ENCODE assay signal across 8 cellular contexts in the genomic region with DNA sequence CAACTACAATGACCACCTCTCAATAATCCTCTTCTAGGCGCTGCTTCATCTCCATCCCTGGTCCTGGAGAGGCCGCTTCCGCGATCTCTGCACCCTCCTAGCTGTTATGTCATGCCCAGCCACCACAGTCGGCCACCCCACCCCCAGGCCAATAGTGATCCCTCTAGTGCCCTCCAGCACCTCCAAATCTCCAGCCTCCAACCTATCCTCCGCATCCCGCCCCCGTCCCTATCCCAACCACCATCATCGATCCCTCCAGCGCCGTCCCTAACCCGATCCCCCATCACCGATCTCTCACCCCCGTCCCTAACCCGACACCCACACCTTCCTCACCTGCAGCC. TPM values are rescaled to one million over a fixed set of nuclear protein-coding genes. Genes with fewer than 3 reads are reported as not detected.
DNase-seq lines count a peak whose midpoint lies in the region; ATAC-seq and TF ChIP-seq lines count a peak whose summit lies in the region.

No MANE protein-coding gene starts in this region.

- H3K36me3 ChIP-seq in body of pancreas (replicated peaks in 1 of 2; ENCODE audit: insufficient read depth in 1 of 2, low read depth in 2 of 2): no peaks in the 10 kb centered on the region

- H3K9me3 Mint-ChIP-seq in activated CD4-positive, alpha-beta T cell treated with anti-CD3 and anti-CD28 coated beads, Interleukin-2, amount 10 ng/mL, durations not matched to agents 24 days and 14 days: no peaks in the 10 kb centered on the region
- H3K9me3 Mint-ChIP-seq in stimulated activated memory B cell treated with anti-CD40 and anti-IgM and Interleukin-4, amounts not matched to agents 10 μg/mL and 1 μg/mL and 100 μg/mL, for 72 hours: no peaks in the 10 kb centered on the region

- TF ChIP-seq CTCF in body of pancreas (IDR thresholded peaks at IDR 0.05): no peak

- H3K4me1 ChIP-seq in body of pancreas: no peaks in the 10 kb centered on the region

- no peaks in the 10 kb centered on the region for H3K9me3 ChIP-seq in body of pancreas

- WGBS in body of pancreas, 2 donors: 1% methylated on average over 10 to 15 of the region's 15 CpGs

- H3K27me3 Mint-ChIP-seq in activated CD4-positive, alpha-beta T cell treated with anti-CD3 and anti-CD28 coated beads, Interleukin-2, amount 10 ng/mL, durations not matched to agents 24 days and 14 days: no peaks in the 10 kb centered on the region
- H3K27me3 Mint-ChIP-seq in stimulated activated memory B cell treated with anti-CD40 and anti-IgM and Interleukin-4, amounts not matched to agents 10 μg/mL and 1 μg/mL and 100 μg/mL, for 72 hours: no peaks in the 10 kb centered on the region

- peak overlapping the region; percentile 41 to 51 for H3K4me3 ChIP-seq in body of pancreas

- peak overlapping the region; percentile 99 for H3K4me3 Mint-ChIP-seq in activated CD4-positive, alpha-beta T cell treated with anti-CD3 and anti-CD28 coated beads, Interleukin-2, amount 10 ng/mL, durations not matched to agents 24 days and 14 days
- H3K4me3 Mint-ChIP-seq in stimulated activated memory B cell treated with anti-CD40 and anti-IgM and Interleukin-4, amounts not matched to agents 10 μg/mL and 1 μg/mL and 100 μg/mL, for 72 hours: peak overlapping the region; percentile 83

- H3K27ac Mint-ChIP-seq in activated CD4-positive, alpha-beta T cell treated with anti-CD3 and anti-CD28 coated beads, Interleukin-2, amount 10 ng/mL, durations not matched to agents 24 days and 14 days: peak overlapping the region; percentile 93
- peak overlapping the region; percentile 98 for H3K27ac Mint-ChIP-seq in stimulated activated memory B cell treated with anti-CD40 and anti-IgM and Interleukin-4, amounts not matched to agents 10 μg/mL and 1 μg/mL and 100 μg/mL, for 72 hours

- intact Hi-C loops in activated CD4-positive, alpha-beta T cell treated with anti-CD3 and anti-CD28 coated beads, Interleukin-2, amount 10 ng/mL, durations not matched to agents 24 days and 14 days (cut with micrococcal nuclease): loop anchor here (5.0 to 10.0 kb wide), 2 partner anchors 121 to 127 kb away; no protein-coding TSS in a partner anchor
- intact Hi-C loops in body of pancreas (cut with DNase I): no loop called here

- no peak for TF ChIP-seq POLR2A in body of pancreas (IDR thresholded peaks at IDR 0.05)

- no peak for ATAC-seq in body of pancreas
- peak; percentile 51 for ATAC-seq in stimulated activated memory B cell treated with anti-CD40 and anti-IgM and Interleukin-4, amounts not matched to agents 10 μg/mL and 1 μg/mL and 100 μg/mL, for 72 hours
- no peak for ATAC-seq in HG03108 (IDR thresholded peaks at IDR 0.05; ENCODE audit: unreplicated experiment)

- peak; percentile 70 for DNase-seq in activated CD4-positive, alpha-beta T cell treated with anti-CD3 and anti-CD28 coated beads, Interleukin-2, amount 10 ng/mL, durations not matched to agents 24 days and 14 days
- DNase-seq in activated CD4-positive, alpha-beta T cell treated with anti-CD3 and anti-CD28 coated beads for 1 hour: no peak
- peak; percentile 29 for DNase-seq in M059J (ENCODE audit: low read depth)
- peak in 2 of 4 donors; percentile 15 to 19 for DNase-seq in body of pancreas
- DNase-seq in iris pigment epithelial cell (ENCODE audit: low read depth): peak; percentile 3
- no peak for DNase-seq in NAMALWA (ENCODE audit: low spot score)

- H3K36me3 Mint-ChIP-seq in activated CD4-positive, alpha-beta T cell treated with anti-CD3 and anti-CD28 coated beads, Interleukin-2, amount 10 ng/mL, durations not matched to agents 24 days and 14 days (ENCODE audit: low read depth): peaks cover 15% of the 10 kb centered on the region
- no peaks in the 10 kb centered on the region for H3K36me3 Mint-ChIP-seq in stimulated activated memory B cell treated with anti-CD40 and anti-IgM and Interleukin-4, amounts not matched to agents 10 μg/mL and 1 μg/mL and 100 μg/mL, for 72 hours

- peaks cover 20% of the 10 kb centered on the region for H3K4me1 Mint-ChIP-seq in activated CD4-positive, alpha-beta T cell treated with anti-CD3 and anti-CD28 coated beads, Interleukin-2, amount 10 ng/mL, durations not matched to agents 24 days and 14 days
- peaks cover 28% of the 10 kb centered on the region for H3K4me1 Mint-ChIP-seq in stimulated activated memory B cell treated with anti-CD40 and anti-IgM and Interleukin-4, amounts not matched to agents 10 μg/mL and 1 μg/mL and 100 μg/mL, for 72 hours

- H3K27me3 ChIP-seq in body of pancreas: no peaks in the 10 kb centered on the region

- H3K27ac ChIP-seq in body of pancreas: peak overlapping the region in 3 of 4 donors; percentile 77 to 93 (median 87)

RNA-seq across cellular contexts. Expression of a gene that starts 0.9 kb away (rescaled TPM):
- 28.0 and 29.8 TPM in 2 replicates for total RNA-seq in activated CD4-positive, alpha-beta T cell treated with anti-CD3 and anti-CD28 coated beads, Interleukin-2, amount 10 ng/mL, durations not matched to agents 24 days and 14 days
- 9.0 and 15.7 TPM in 2 replicates for total RNA-seq in M059J (2014; rRNA removed; shearing (Covaris generic))
- total RNA-seq in body of pancreas: 1 to 10 TPM; 3.9 to 4.0 TPM

RNA-seq across cellular contexts. Expression of a gene that starts 31.0 kb away (rescaled TPM):
- total RNA-seq in activated CD4-positive, alpha-beta T cell treated with anti-CD3 and anti-CD28 coated beads, Interleukin-2, amount 10 ng/mL, durations not matched to agents 24 days and 14 days: 58.8 and 60.9 TPM in 2 replicates
- 110 and 132 TPM in 2 replicates for total RNA-seq in M059J (2014; rRNA removed; shearing (Covaris generic))
- 10 to 100 TPM; 23.1 to 35.9 TPM for total RNA-seq in body of pancreas

RNA-seq across cellular contexts. Expression of a gene that starts 40.2 kb away (rescaled TPM):
- 24.4 and 25.4 TPM in 2 replicates for total RNA-seq in activated CD4-positive, alpha-beta T cell treated with anti-CD3 and anti-CD28 coated beads, Interleukin-2, amount 10 ng/mL, durations not matched to agents 24 days and 14 days
- 66.6 and 87.6 TPM in 2 replicates for total RNA-seq in M059J (2014; rRNA removed; shearing (Covaris generic))
- 10 to 100 TPM in 1 of 2 donors, 1 to 10 TPM in 1; 8.2 to 17.4 TPM for total RNA-seq in body of pancreas

Comparison
In these comparisons a context has a peak if more than half of its experiments do, and no peak if none do; other contexts are left out.
1. DNase-seq: peak in activated CD4-positive, alpha-beta T cell treated with anti-CD3 and anti-CD28 coated beads, Interleukin-2, amount 10 ng/mL, durations not matched to agents 24 days and 14 days (single experiment), M059J (single experiment) and iris pigment epithelial cell (single experiment); none in activated CD4-positive, alpha-beta T cell treated with anti-CD3 and anti-CD28 coated beads for 1 hour (single experiment) and NAMALWA (single experiment).